In genomic region chr12:104827587-104827986, GRCh38 we compare ENCODE assay signal across 14 cellular contexts.
DNase-seq lines count a peak whose midpoint lies in the region; ATAC-seq and TF ChIP-seq lines count a peak whose summit lies in the region.
"Had no signal": no experiment of that assay in that cellular context is flagged by ENCODE, and none has a peak within 500 bp of the region (broad histone marks: within the 10 kb centered on the region; RNA-seq: fewer than 3 reads in every experiment).

No MANE protein-coding gene starts in this region.

- H2AK5ac ChIP-seq in IMR-90 (ENCODE audit: low read depth, low read length) = no peak overlapping the region

- no peak overlapping the region for H3K4me2 ChIP-seq in IMR-90 (ENCODE audit: low read depth, low read length)

- H3K27me3 ChIP-seq in IMR-90 (ENCODE audit: control insufficient read depth, insufficient read depth, low read length) (no peaks in the 10 kb centered on the region), endodermal cell (ENCODE audit: control insufficient read depth, insufficient read depth, low read length, poor library complexity, severe bottlenecking) (no peaks in the 10 kb centered on the region)

- H3K56ac ChIP-seq in IMR-90 (ENCODE audit: extremely low read depth, insufficient read depth, low read length) = no peak overlapping the region

- no peak overlapping the region for H3K18ac ChIP-seq in IMR-90 (ENCODE audit: low read depth, low read length)

- CTCF ChIA-PET in activated CD4-positive, alpha-beta memory T cell treated with anti-CD3 and anti-CD28 coated beads for 36 hours (lab: Charles Lee) = interaction anchor here (0.6 to 2.3 kb wide), 3 partner anchors 10 to 461 kb away, joined by 3 to 14 read pairs (median 3); no protein-coding TSS in a partner anchor
- CTCF ChIA-PET in activated CD4-positive, alpha-beta memory T cell treated with anti-CD3 and anti-CD28 coated beads, Interleukin-2, amount 10 ng/mL, durations not matched to agents 7 days and 5 days (lab: Charles Lee) = interaction anchor here (1.0 to 2.5 kb wide), 3 partner anchors 9 to 446 kb away, joined by 3 to 16 read pairs (median 7); no protein-coding TSS in a partner anchor
- CTCF ChIA-PET in IMR-90 (lab: Yijun Ruan, JAX) = no interaction called here

- H3K4me3 ChIP-seq in IMR-90 (ENCODE audit: insufficient read depth, low read depth, low read length) = no peak overlapping the region
- H3K4me3 ChIP-seq in endodermal cell (ENCODE audit: low read length) = no peak overlapping the region

- H4K5ac ChIP-seq in IMR-90 (ENCODE audit: low read depth, low read length) = no peak overlapping the region

- H3K4me1 ChIP-seq in IMR-90 (ENCODE audit: control insufficient read depth, insufficient read depth, low read length) = no peaks in the 10 kb centered on the region
- no peaks in the 10 kb centered on the region for H3K4me1 ChIP-seq in endodermal cell (ENCODE audit: control insufficient read depth, insufficient read depth, low read length)

- H3K36me3 ChIP-seq in IMR-90 (ENCODE audit: control insufficient read depth, insufficient read depth, low read length) (no peaks in the 10 kb centered on the region), endodermal cell (ENCODE audit: control insufficient read depth, insufficient read depth, low read length) (no peaks in the 10 kb centered on the region)

- no peaks in the 10 kb centered on the region for H3K79me1 ChIP-seq in IMR-90 (ENCODE audit: low read depth in 1 of 2, low read length in 2 of 2)

- no peak overlapping the region for H2BK15ac ChIP-seq in IMR-90 (ENCODE audit: low read depth, low read length)

- H3K4me1 Mint-ChIP-seq in activated CD4-positive, alpha-beta memory T cell treated with anti-CD3 and anti-CD28 coated beads for 36 hours (ENCODE audit: low read depth) = peaks cover 2% of the 10 kb centered on the region
- H3K4me1 Mint-ChIP-seq in activated CD4-positive, alpha-beta memory T cell treated with anti-CD3 and anti-CD28 coated beads, Interleukin-2, amount 10 ng/mL, durations not matched to agents 7 days and 5 days = no peaks in the 10 kb centered on the region
- H3K4me1 Mint-ChIP-seq in endodermal cell (no peaks in the 10 kb centered on the region), osteocyte (ENCODE audit: unreplicated experiment) (peaks cover 5% of the 10 kb centered on the region)
- no peaks in the 10 kb centered on the region for H3K4me1 Mint-ChIP-seq in stimulated activated effector memory CD8-positive, alpha-beta T cell treated with anti-CD3 and anti-CD28 coated beads, Interleukin-12 subunit alpha, Interleukin-12 subunit beta, amount 100 ng/mL, for 72 hours
- H3K4me1 Mint-ChIP-seq: stimulated activated naive CD8-positive, alpha-beta T cell treated with anti-CD3 and anti-CD28 coated beads, Interleukin-15, amount 100 ng/mL, for 72 hours had no signal

- ATAC-seq in IMR-90 (ENCODE audit: low read depth) (no peak), GM18861 (IDR thresholded peaks at IDR 0.05; ENCODE audit: unreplicated experiment) (no peak)
- no peak for ATAC-seq in stimulated activated effector memory CD8-positive, alpha-beta T cell treated with anti-CD3 and anti-CD28 coated beads, Interleukin-12 subunit alpha, Interleukin-12 subunit beta, amount 100 ng/mL, for 72 hours
- ATAC-seq: stimulated activated naive CD8-positive, alpha-beta T cell treated with anti-CD3 and anti-CD28 coated beads, Interleukin-15, amount 100 ng/mL, for 72 hours had no signal

- TF ChIP-seq POLR2A in IMR-90 (IDR thresholded peaks at IDR 0.05; ENCODE audit: low read depth, low read length) = no peak

- H3K9ac ChIP-seq in IMR-90 (ENCODE audit: low read depth, low read length) = no peak overlapping the region
- no peak overlapping the region for H3K9ac ChIP-seq in endodermal cell (ENCODE audit: extremely low read depth, low read length, poor library complexity, severe bottlenecking)

- no peak overlapping the region for H3K23ac ChIP-seq in IMR-90 (ENCODE audit: low read depth, low read length)

- 58% methylated on average over 2 of the region's 9 CpGs; no CpG with 5 or more reads in 1 of the 2 experiments for WGBS in IMR-90 (ENCODE audit: extremely low coverage in 2 of 2, insufficient read length in 1 of 2), 2 experiments
- 77 to 89% methylated on average over 9 of the region's 9 CpGs for WGBS in endodermal cell (ENCODE audit: insufficient coverage in 1 of 2, insufficient read length in 1 of 2), 2 experiments

- peaks cover 7% of the 10 kb centered on the region for H3K36me3 Mint-ChIP-seq in activated CD4-positive, alpha-beta memory T cell treated with anti-CD3 and anti-CD28 coated beads for 36 hours
- H3K36me3 Mint-ChIP-seq in activated CD4-positive, alpha-beta memory T cell treated with anti-CD3 and anti-CD28 coated beads, Interleukin-2, amount 10 ng/mL, durations not matched to agents 7 days and 5 days (ENCODE audit: low read depth) = peaks cover 6% of the 10 kb centered on the region
- H3K36me3 Mint-ChIP-seq in endodermal cell (ENCODE audit: low read depth) (no peaks in the 10 kb centered on the region), osteocyte (ENCODE audit: unreplicated experiment) (peaks cover 6% of the 10 kb centered on the region)
- H3K36me3 Mint-ChIP-seq in stimulated activated effector memory CD8-positive, alpha-beta T cell treated with anti-CD3 and anti-CD28 coated beads, Interleukin-12 subunit alpha, Interleukin-12 subunit beta, amount 100 ng/mL, for 72 hours = no peaks in the 10 kb centered on the region

- H3K4ac ChIP-seq in IMR-90 (ENCODE audit: low read depth, low read length) = no peak overlapping the region

- H3K4me3 Mint-ChIP-seq in activated CD4-positive, alpha-beta memory T cell treated with anti-CD3 and anti-CD28 coated beads for 36 hours = no peak overlapping the region
- no peak overlapping the region for H3K4me3 Mint-ChIP-seq in activated CD4-positive, alpha-beta memory T cell treated with anti-CD3 and anti-CD28 coated beads, Interleukin-2, amount 10 ng/mL, durations not matched to agents 7 days and 5 days
- H3K4me3 Mint-ChIP-seq in endodermal cell = no peak overlapping the region
- H3K4me3 Mint-ChIP-seq in osteocyte (ENCODE audit: unreplicated experiment) = no peak overlapping the region
- no peak overlapping the region for H3K4me3 Mint-ChIP-seq in stimulated activated effector memory CD8-positive, alpha-beta T cell treated with anti-CD3 and anti-CD28 coated beads, Interleukin-12 subunit alpha, Interleukin-12 subunit beta, amount 100 ng/mL, for 72 hours
- H3K4me3 Mint-ChIP-seq: stimulated activated naive CD8-positive, alpha-beta T cell treated with anti-CD3 and anti-CD28 coated beads, Interleukin-15, amount 100 ng/mL, for 72 hours had no signal

- H2AK9ac ChIP-seq in IMR-90 (replicated peaks; ENCODE audit: low read depth, low read length, poor library complexity) = no peak overlapping the region

- BruUV-seq in IMR-90 (replicated peaks; lab: Mats Ljungman, UMichigan) = no TSS peak

- no peak overlapping the region for H2BK5ac ChIP-seq in IMR-90 (ENCODE audit: low read depth, low read length, poor library complexity, severe bottlenecking)

- no peak overlapping the region for H2BK20ac ChIP-seq in IMR-90 (ENCODE audit: low read depth, low read length)

- H4K91ac ChIP-seq in IMR-90 (ENCODE audit: insufficient read depth, low read depth, low read length) = no peak overlapping the region

- intact Hi-C loops in activated CD4-positive, alpha-beta memory T cell treated with anti-CD3 and anti-CD28 coated beads for 36 hours (cut with micrococcal nuclease) = loop anchor here (5.0 kb wide), 2 partner anchors 145 to 445 kb away; no protein-coding TSS in a partner anchor
- intact Hi-C loops in IMR-90 (cut with micrococcal nuclease) = no loop called here

- H3K27me3 Mint-ChIP-seq in activated CD4-positive, alpha-beta memory T cell treated with anti-CD3 and anti-CD28 coated beads for 36 hours = no peaks in the 10 kb centered on the region
- no peaks in the 10 kb centered on the region for H3K27me3 Mint-ChIP-seq in activated CD4-positive, alpha-beta memory T cell treated with anti-CD3 and anti-CD28 coated beads, Interleukin-2, amount 10 ng/mL, durations not matched to agents 7 days and 5 days
- peaks cover 5% of the 10 kb centered on the region for H3K27me3 Mint-ChIP-seq in endodermal cell (ENCODE audit: insufficient read depth)
- no peaks in the 10 kb centered on the region for H3K27me3 Mint-ChIP-seq in osteocyte (ENCODE audit: unreplicated experiment)
- H3K27me3 Mint-ChIP-seq: stimulated activated naive CD8-positive, alpha-beta T cell treated with anti-CD3 and anti-CD28 coated beads, Interleukin-15, amount 100 ng/mL, for 72 hours had no signal

- dilution Hi-C loops in IMR-90 (cut with HindIII; ENCODE audit: low sequenced_read_pairs, unreplicated experiment) = no loop called here

- no peak overlapping the region for H3K27ac Mint-ChIP-seq in activated CD4-positive, alpha-beta memory T cell treated with anti-CD3 and anti-CD28 coated beads for 36 hours
- H3K27ac Mint-ChIP-seq in activated CD4-positive, alpha-beta memory T cell treated with anti-CD3 and anti-CD28 coated beads, Interleukin-2, amount 10 ng/mL, durations not matched to agents 7 days and 5 days = no peak overlapping the region
- no peak overlapping the region for H3K27ac Mint-ChIP-seq in endodermal cell
- no peak overlapping the region for H3K27ac Mint-ChIP-seq in osteocyte (ENCODE audit: unreplicated experiment)
- no peak overlapping the region for H3K27ac Mint-ChIP-seq in stimulated activated effector memory CD8-positive, alpha-beta T cell treated with anti-CD3 and anti-CD28 coated beads, Interleukin-12 subunit alpha, Interleukin-12 subunit beta, amount 100 ng/mL, for 72 hours
- H3K27ac Mint-ChIP-seq: stimulated activated naive CD8-positive, alpha-beta T cell treated with anti-CD3 and anti-CD28 coated beads, Interleukin-15, amount 100 ng/mL, for 72 hours had no signal

- DNase-seq in activated CD4-positive, alpha-beta memory T cell treated with anti-CD3 and anti-CD28 coated beads for 36 hours = peak; percentile 22
- no peak for DNase-seq in activated CD4-positive, alpha-beta memory T cell treated with anti-CD3 and anti-CD28 coated beads, Interleukin-2, amount 10 ng/mL, durations not matched to agents 7 days and 5 days
- no peak for DNase-seq in IMR-90
- DNase-seq in endodermal cell = peak; percentile 85
- no peak for DNase-seq in osteocyte (ENCODE audit: extremely low spot score, unreplicated experiment)
- DNase-seq in SW 1271 (lab: John Stamatoyannopoulos, UW) = no peak
- no peak for DNase-seq in stimulated activated effector memory CD8-positive, alpha-beta T cell treated with anti-CD3 and anti-CD28 coated beads, Interleukin-12 subunit alpha, Interleukin-12 subunit beta, amount 100 ng/mL, for 72 hours (ENCODE audit: low spot score in 2 of 2)
- DNase-seq: activated CD8-positive, alpha-beta memory T cell treated with anti-CD3 and anti-CD28 coated beads, Interleukin-2, amount 50 U/mL, for 4 hours; amniotic stem cell; NCI-H187 treated with DMSO at 0.1 percent for 48 hours; stimulated activated CD4-positive, alpha-beta T cell treated with anti-CD3 and anti-CD28 coated beads, Interleukin-1b, Interleukin-23, amount 100 ng/mL, for 48 hours; stimulated activated naive CD8-positive, alpha-beta T cell treated with anti-CD3 and anti-CD28 coated beads, Interleukin-15, amount 100 ng/mL, for 72 hours had no signal

- in situ Hi-C loops in IMR-90 (cut with MboI; ENCODE audit: low sequenced_read_pairs) = no loop called here

- H3K9me3 ChIP-seq in IMR-90 (ENCODE audit: control insufficient read depth, insufficient read depth, low read length) = peaks cover 5% of the 10 kb centered on the region; the same call in 1 of the 2 replicates
- H3K9me3 ChIP-seq in endodermal cell (ENCODE audit: control insufficient read depth, low read length) = peaks cover 17% of the 10 kb centered on the region

- TF ChIP-seq CTCF in IMR-90 (conservative IDR thresholded peaks at IDR 0.05; ENCODE audit: low read depth, low read length) = peak; percentile 32; the same call in 1 of the 2 replicates
- TF ChIP-seq CTCF in endodermal cell (conservative IDR thresholded peaks at IDR 0.05) = peak; percentile 77
- peak; percentile 32 for TF ChIP-seq CTCF in osteocyte (IDR thresholded peaks at IDR 0.05)

- no peaks in the 10 kb centered on the region for H4K20me1 ChIP-seq in IMR-90 (ENCODE audit: insufficient read depth, low read length)

- peak; percentile 27 for TF ChIP-seq RAD21 in IMR-90 (IDR thresholded peaks at IDR 0.05; ENCODE audit: low read length)

- H3K9me1 ChIP-seq in IMR-90 (ENCODE audit: insufficient read depth, low read length) = no peaks in the 10 kb centered on the region

- no peak overlapping the region for H4K8ac ChIP-seq in IMR-90 (ENCODE audit: low read depth in 2 of 2, low read length in 2 of 2)

- POLR2A ChIA-PET in activated CD4-positive, alpha-beta memory T cell treated with anti-CD3 and anti-CD28 coated beads for 36 hours (lab: Charles Lee) = no interaction called here
- POLR2A ChIA-PET in activated CD4-positive, alpha-beta memory T cell treated with anti-CD3 and anti-CD28 coated beads, Interleukin-2, amount 10 ng/mL, durations not matched to agents 7 days and 5 days (lab: Charles Lee) = no interaction called here
- POLR2A ChIA-PET in IMR-90 (lab: Charles Lee; ENCODE audit: unreplicated experiment) = no interaction called here

- H2AFZ ChIP-seq in IMR-90 (replicated peaks; ENCODE audit: low read length, poor library complexity) = no peak overlapping the region

- no peak overlapping the region for H2BK120ac ChIP-seq in IMR-90 (ENCODE audit: low read depth, low read length)

- H3K9me3 Mint-ChIP-seq in activated CD4-positive, alpha-beta memory T cell treated with anti-CD3 and anti-CD28 coated beads for 36 hours = peaks cover 22% of the 10 kb centered on the region
- peaks cover 6% of the 10 kb centered on the region for H3K9me3 Mint-ChIP-seq in activated CD4-positive, alpha-beta memory T cell treated with anti-CD3 and anti-CD28 coated beads, Interleukin-2, amount 10 ng/mL, durations not matched to agents 7 days and 5 days
- peaks cover 28% of the 10 kb centered on the region for H3K9me3 Mint-ChIP-seq in endodermal cell
- H3K9me3 Mint-ChIP-seq in osteocyte (ENCODE audit: unreplicated experiment) = no peaks in the 10 kb centered on the region
- H3K9me3 Mint-ChIP-seq in stimulated activated effector memory CD8-positive, alpha-beta T cell treated with anti-CD3 and anti-CD28 coated beads, Interleukin-12 subunit alpha, Interleukin-12 subunit beta, amount 100 ng/mL, for 72 hours = peaks cover 9% of the 10 kb centered on the region

- no peak overlapping the region for H3K14ac ChIP-seq in IMR-90 (replicated peaks; ENCODE audit: low read depth, low read length)

- H3K27ac ChIP-seq in IMR-90 (ENCODE audit: insufficient read depth, low read length) (no peak overlapping the region), endodermal cell (ENCODE audit: low read depth, low read length) (no peak overlapping the region)
- H3K27ac ChIP-seq: epithelial cell of prostate had no signal

Comparison
In these comparisons a context has a peak if more than half of its experiments do, and no peak if none do; other contexts are left out.
1. DNase-seq: peak in activated CD4-positive, alpha-beta memory T cell treated with anti-CD3 and anti-CD28 coated beads for 36 hours (single experiment) and endodermal cell (single experiment); none in activated CD4-positive, alpha-beta memory T cell treated with anti-CD3 and anti-CD28 coated beads, Interleukin-2, amount 10 ng/mL, durations not matched to agents 7 days and 5 days (single experiment), IMR-90 (single experiment), osteocyte (single experiment), SW 1271 (0 of 2) and stimulated activated effector memory CD8-positive, alpha-beta T cell treated with anti-CD3 and anti-CD28 coated beads, Interleukin-12 subunit alpha, Interleukin-12 subunit beta, amount 100 ng/mL, for 72 hours (0 of 2).
2. Peak in every context shown above with its lines, with median percentiles within 50 percentile points of each other: CTCF ChIP-seq.